ENCODE assay signal across 9 cellular contexts in genomic region chr5:136018814-136019777, GRCh38. TPM values are rescaled to one million over a fixed set of nuclear protein-coding genes. Genes with fewer than 3 reads are reported as not detected.
DNase-seq lines count a peak whose midpoint lies in the region; ATAC-seq and TF ChIP-seq lines count a peak whose summit lies in the region.
"Had no signal": no experiment of that assay in that cellular context is flagged by ENCODE, and none has a peak within 500 bp of the region (broad histone marks: within the 10 kb centered on the region; RNA-seq: fewer than 3 reads in every experiment).

No MANE protein-coding gene starts in this region.

- DNase-seq in Right ventricle myocardium inferior (ENCODE audit: missing footprints), result no peak
- no peak for DNase-seq in cardiac septum (ENCODE audit: low spot score)
- peak; percentile 98 to 99 for DNase-seq in cardiac fibroblast (ENCODE audit: low read depth in 2 of 2)
- DNase-seq in lung microvascular endothelial cell (ENCODE audit: low read depth in 2 of 2), result peak; percentile 59 to 86
- no peak for DNase-seq in activated naive CD4-positive, alpha-beta T cell treated with anti-CD3 and anti-CD28 coated beads, Interleukin-2, amount 50 U/mL, for 16 hours
- DNase-seq in NCI-H526 treated with DMSO at 0.1 percent for 48 hours (lab: John Stamatoyannopoulos, UW), result no peak
- DNase-seq: AML-193 had no signal

- ATAC-seq in Right ventricle myocardium inferior (peak; percentile 73), HG02870 (IDR thresholded peaks at IDR 0.05; ENCODE audit: unreplicated experiment) (no peak), GM21526 (IDR thresholded peaks at IDR 0.05; ENCODE audit: low FRiP score, unreplicated experiment) (no peak)

- TF ChIP-seq CTCF in cardiac fibroblast (IDR thresholded peaks at IDR 0.05; ENCODE audit: low read depth, low read length), result peak; percentile 55

- intact Hi-C loops in Right ventricle myocardium inferior (cut with DNase I), result no loop called here
- intact Hi-C loops in cardiac septum (cut with DNase I), result no loop called here

- H3K4me3 ChIP-seq in cardiac fibroblast (replicated peaks in 1 of 2; ENCODE audit: low read depth in 2 of 2, low read length in 2 of 2), result no peak overlapping the region

RNA-seq across cellular contexts. Expression of gene TGFBI, which starts 9.7 kb away (rescaled TPM):
- total RNA-seq in Right ventricle myocardium inferior, result 66.5 TPM
- 46.9 TPM for total RNA-seq in cardiac septum
- 3.8 and 17.0 TPM in 2 replicates for total RNA-seq in lung microvascular endothelial cell

Comparison
In these comparisons a context has a peak if more than half of its experiments do, and no peak if none do; other contexts are left out.
1. DNase-seq: peak in cardiac fibroblast (2 of 2) and lung microvascular endothelial cell (2 of 2); none in Right ventricle myocardium inferior (single experiment), cardiac septum (single experiment), activated naive CD4-positive, alpha-beta T cell treated with anti-CD3 and anti-CD28 coated beads, Interleukin-2, amount 50 U/mL, for 16 hours (single experiment) and NCI-H526 treated with DMSO at 0.1 percent for 48 hours (single experiment).